ENCODE assay signal across 1 cellular context in genomic region chr17:82318772-82319606, GRCh38.
TF ChIP-seq lines count a peak whose summit lies in the region.

No MANE protein-coding gene starts in this region.

TF ChIP-seq in H1, 55 proteins besides CTCF, POLR2A, EP300 and RAD21:
- TF ChIP-seq SAP30 (IDR thresholded peaks at IDR 0.05; ENCODE audit: insufficient read depth, insufficient replicate concordance, low read length) (no peak), CHD2 (IDR thresholded peaks at IDR 0.05; ENCODE audit: low read length) (no peak), BACH1 (IDR thresholded peaks at IDR 0.05; ENCODE audit: low read length) (no peak), SIRT6 (IDR thresholded peaks at IDR 0.05; ENCODE audit: low read length) (no peak), TAF7 (optimal IDR thresholded peaks at IDR 0.05; ENCODE audit: borderline replicate concordance, low read depth, low read length) (no peak)
